ENCODE assay signal across 1 cellular context in genomic region chr16:70675851-70676513, GRCh38.
TF ChIP-seq lines count a peak whose summit lies in the region.

No MANE protein-coding gene starts in this region.

TF ChIP-seq in K562, 482 proteins besides CTCF, POLR2A, EP300 and RAD21:
- TF ChIP-seq RBFOX2 (IDR thresholded peaks at IDR 0.05; ENCODE audit: low read depth, low read length): peak; percentile 29; the same call in 1 of the 2 replicates
- TF ChIP-seq TCF3 (CRISPR knock-in tag; IDR thresholded peaks at IDR 0.05): no peak
- no peak for TF ChIP-seq ILK (tag; IDR thresholded peaks at IDR 0.05; ENCODE audit: borderline replicate concordance, low read depth)
